ENCODE assay signal across 30 cellular contexts in the genomic region with DNA sequence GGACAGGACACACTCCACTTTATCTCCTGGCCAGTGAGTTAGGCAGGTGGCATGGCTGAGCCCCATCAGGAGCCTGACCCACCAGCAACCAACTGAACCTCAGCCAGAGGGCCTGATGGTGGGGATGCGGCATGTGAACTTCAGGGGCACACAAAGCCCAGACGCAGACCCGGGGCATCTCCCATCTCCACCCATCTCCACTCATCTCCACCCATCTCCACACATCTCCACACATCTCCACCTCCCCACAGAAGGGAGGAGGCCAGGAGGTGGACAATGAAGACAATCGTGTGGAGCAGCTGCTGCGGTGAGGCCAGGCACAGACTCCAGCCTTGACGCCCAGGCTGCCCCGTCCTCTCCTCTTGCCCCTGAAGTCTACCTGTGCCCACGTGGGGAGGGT.
"Had no signal": no experiment of that assay in that cellular context is flagged by ENCODE, and none has a peak within 500 bp of the region (broad histone marks: within the 10 kb centered on the region; RNA-seq: fewer than 3 reads in every experiment).

No MANE protein-coding gene starts in this region.

- H3K36me3 ChIP-seq: adrenal gland, cardiac muscle cell, esophagus muscularis mucosa, gastrocnemius medialis, WERI-Rb-1 had no signal

- H3K27me3 ChIP-seq: adrenal gland, body of pancreas, cardiac muscle cell, foreskin keratinocyte had no signal

- H3K27ac ChIP-seq: adrenal gland, body of pancreas, cardiac muscle cell, esophagus muscularis mucosa, foreskin keratinocyte, gastrocnemius medialis, WERI-Rb-1 had no signal

- H3K4me3 ChIP-seq: adrenal gland, body of pancreas, cardiac muscle cell, esophagus muscularis mucosa, gastrocnemius medialis had no signal

- H3K4me1 ChIP-seq: adrenal gland, esophagus muscularis mucosa, foreskin keratinocyte, gastrocnemius medialis had no signal

- ATAC-seq: activated CD4-positive, CD25-positive, alpha-beta regulatory T cell treated with anti-CD3 and anti-CD28 coated beads, Interleukin-2, amount 50 U/mL, for 24 hours; activated CD8-positive, alpha-beta T cell treated with anti-CD3 and anti-CD28 coated beads for 36 hours; activated naive CD8-positive, alpha-beta T cell treated with anti-CD3 and anti-CD28 coated beads, Interleukin-2, amount 50 U/mL, for 24 hours; activated T-cell treated with anti-CD3 and anti-CD28 coated beads, Interleukin-2, amount 50 U/mL, for 4 hours; body of pancreas; effector memory CD8-positive, alpha-beta T cell; foreskin keratinocyte; gastrocnemius medialis; T-helper 17 cell had no signal

- FAIRE-seq: colon had no signal

- DNase-seq: activated B cell treated with CpG ODN at 0.5 μM for 24 hours; activated CD4-positive, alpha-beta T cell treated with anti-CD3 and anti-CD28 coated beads for 48 hours; activated CD4-positive, alpha-beta T cell treated with anti-CD3 and anti-CD28 coated beads, Interleukin-2, amount 50 U/mL, for 1 hour; activated CD4-positive, alpha-beta T cell treated with anti-CD3 and anti-CD28 coated beads, Interleukin-2, amount 50 U/mL, for 48 hours; activated CD8-positive, alpha-beta memory T cell treated with anti-CD3 and anti-CD28 coated beads for 24 hours; activated CD8-positive, alpha-beta T cell treated with anti-CD3 and anti-CD28 coated beads for 36 hours; activated effector memory CD4-positive, alpha-beta T cell treated with anti-CD3 and anti-CD28 coated beads, Interleukin-2, amount 50 U/mL, for 16 hours; activated naive CD4-positive, alpha-beta T cell treated with anti-CD3 and anti-CD28 coated beads for 36 hours; activated naive CD8-positive, alpha-beta T cell treated with anti-CD3 and anti-CD28 coated beads for 36 hours; activated naive CD8-positive, alpha-beta T cell treated with anti-CD3 and anti-CD28 coated beads, Interleukin-2, amount 50 U/mL, for 24 hours; activated T-cell treated with anti-CD3 and anti-CD28 coated beads, Interleukin-2, amount 50 U/mL, for 4 hours; adrenal gland; amygdala; cortex of kidney; dermis blood vessel endothelial cell; effector CD4-positive, alpha-beta T cell; effector memory CD8-positive, alpha-beta T cell; erythroblast; foreskin keratinocyte; gastrocnemius medialis; glutamatergic neuron; T-helper 1 cell; T-helper 17 cell; T1000; WERI-Rb-1 had no signal

- H3K9me3 ChIP-seq: adrenal gland, body of pancreas, esophagus muscularis mucosa, gastrocnemius medialis had no signal
